18 cellular contexts compared by ENCODE assay signal in genomic region chr1:109479311-109479710, GRCh38. TPM values are rescaled to one million over a fixed set of nuclear protein-coding genes. Genes with fewer than 3 reads are reported as not detected.
DNase-seq lines count a peak whose midpoint lies in the region; ATAC-seq and TF ChIP-seq lines count a peak whose summit lies in the region.
"Had no signal": no experiment of that assay in that cellular context is flagged by ENCODE, and none has a peak within 500 bp of the region (broad histone marks: within the 10 kb centered on the region; RNA-seq: fewer than 3 reads in every experiment).

No MANE protein-coding gene starts in this region.

- H3K27me3 Mint-ChIP-seq in H9 (ENCODE audit: low read depth) (peaks cover 42% of the 10 kb centered on the region), endodermal cell (ENCODE audit: insufficient read depth) (peaks cover 16% of the 10 kb centered on the region), Calu3 (ENCODE audit: unreplicated experiment) (peaks cover 92% of the 10 kb centered on the region)
- H3K27me3 Mint-ChIP-seq in dendritic cell treated with granulocyte-macrophage colony-stimulating factor and Interleukin-4, amounts not matched to agents 40 ng/mL and 50 ng/mL, for 4 days = peaks cover 56% of the 10 kb centered on the region

- no peaks in the 10 kb centered on the region for H3K79me1 ChIP-seq in H9 (ENCODE audit: insufficient read depth, low read depth, low read length, poor library complexity, severe bottlenecking)

- H3K79me2 ChIP-seq in H9 (ENCODE audit: insufficient read depth, low read length) = no peaks in the 10 kb centered on the region

- no CpG with 5 or more reads among the region's 5 CpGs for WGBS in H9 (ENCODE audit: extremely low coverage, insufficient read length, low lambda C conversion rate)
- 61 to 75% (median 71%) methylated on average over 5 of the region's 5 CpGs for WGBS in stomach, 5 donors
- 80 to 81% methylated on average over 5 of the region's 5 CpGs for WGBS in endodermal cell (ENCODE audit: insufficient coverage in 1 of 2, insufficient read length in 1 of 2), 2 experiments

- TF ChIP-seq EP300 in stomach (IDR thresholded peaks at IDR 0.05) = no peak

- H4K5ac ChIP-seq in H9 (ENCODE audit: insufficient read length, low read depth, low read length) = no peak overlapping the region

- no peak overlapping the region for H2BK12ac ChIP-seq in H9 (ENCODE audit: insufficient read length, low read depth, low read length)

- H3K27ac Mint-ChIP-seq in H9 (no peak overlapping the region), endodermal cell (no peak overlapping the region), Calu3 (ENCODE audit: unreplicated experiment) (no peak overlapping the region)
- H3K27ac Mint-ChIP-seq in dendritic cell treated with granulocyte-macrophage colony-stimulating factor and Interleukin-4, amounts not matched to agents 40 ng/mL and 50 ng/mL, for 4 days = peak overlapping the region; percentile 25
- H3K27ac Mint-ChIP-seq: CD4-positive, CD25-positive, alpha-beta regulatory T cell; CD8-positive, alpha-beta memory T cell; GM23338 had no signal

- H3K4me2 ChIP-seq in H9 (ENCODE audit: insufficient read depth, insufficient read length, low read length) = no peak overlapping the region
- H3K4me2 ChIP-seq: GM23338 had no signal

- H3K9me3 ChIP-seq in H9 (ENCODE audit: control insufficient read depth, low read depth, low read length) (no peaks in the 10 kb centered on the region), stomach (no peaks in the 10 kb centered on the region), upper lobe of right lung (no peaks in the 10 kb centered on the region), endodermal cell (ENCODE audit: control insufficient read depth, low read length) (no peaks in the 10 kb centered on the region)
- H3K9me3 ChIP-seq: BE2C, HAP-1 had no signal

- H2AK5ac ChIP-seq in H9 (ENCODE audit: insufficient read length, low read length) = no peak overlapping the region

- no peak overlapping the region for H2BK15ac ChIP-seq in H9 (ENCODE audit: low read depth, low read length)

- H3K27ac ChIP-seq in H9 (ENCODE audit: insufficient read length, low read depth, low read length) (no peak overlapping the region), stomach (no peak overlapping the region), upper lobe of right lung (no peak overlapping the region), endodermal cell (ENCODE audit: low read depth, low read length) (no peak overlapping the region)

- no peak overlapping the region for H3K4ac ChIP-seq in H9 (ENCODE audit: low read depth, low read length)

- H3K36me3 Mint-ChIP-seq in H9 (ENCODE audit: insufficient read depth in 1 of 3, low read depth in 3 of 3) (no peaks in the 10 kb centered on the region; a peak in 1 of 7 replicates), endodermal cell (ENCODE audit: low read depth) (no peaks in the 10 kb centered on the region), Calu3 (ENCODE audit: insufficient read depth, unreplicated experiment) (peaks cover 14% of the 10 kb centered on the region)
- no peaks in the 10 kb centered on the region for H3K36me3 Mint-ChIP-seq in dendritic cell treated with granulocyte-macrophage colony-stimulating factor and Interleukin-4, amounts not matched to agents 40 ng/mL and 50 ng/mL, for 4 days (ENCODE audit: low read depth)
- H3K36me3 Mint-ChIP-seq: CD4-positive, CD25-positive, alpha-beta regulatory T cell; IgD-negative memory B cell had no signal

- H3K56ac ChIP-seq in H9 (ENCODE audit: insufficient read length, low read depth, low read length) = no peak overlapping the region

- no peak overlapping the region for H3T11ph ChIP-seq in H9 (ENCODE audit: low read length)

- no peak overlapping the region for H4K91ac ChIP-seq in H9 (ENCODE audit: insufficient read length, low read depth, low read length)

- H3K4me3 Mint-ChIP-seq in H9 = no peak overlapping the region
- H3K4me3 Mint-ChIP-seq in dendritic cell treated with granulocyte-macrophage colony-stimulating factor and Interleukin-4, amounts not matched to agents 40 ng/mL and 50 ng/mL, for 4 days = no peak overlapping the region
- no peak overlapping the region for H3K4me3 Mint-ChIP-seq in endodermal cell
- H3K4me3 Mint-ChIP-seq in Calu3 (ENCODE audit: low read depth, unreplicated experiment) = no peak overlapping the region
- H3K4me3 Mint-ChIP-seq: GM23338 had no signal

- H4K8ac ChIP-seq in H9 (replicated peaks; ENCODE audit: insufficient read length, low read depth, low read length) = no peak overlapping the region

- intact Hi-C loops in dendritic cell treated with granulocyte-macrophage colony-stimulating factor and Interleukin-4, amounts not matched to agents 40 ng/mL and 50 ng/mL, for 4 days (cut with micrococcal nuclease) = no loop called here
- intact Hi-C loops in stomach (cut with DNase I; ENCODE audit: low total_unique reads) (no loop called here), upper lobe of right lung (cut with DNase I) (no loop called here), Calu3 (cut with micrococcal nuclease; ENCODE audit: unreplicated experiment) (no loop called here)

- H2BK120ac ChIP-seq in H9 (ENCODE audit: low read depth, low read length, poor library complexity, severe bottlenecking) = no peak overlapping the region

- no peak overlapping the region for H3K18ac ChIP-seq in H9 (ENCODE audit: insufficient read length, low read depth, low read length)

- H3K9me3 Mint-ChIP-seq in H9 = no peaks in the 10 kb centered on the region; a peak in 1 of 5 replicates
- H3K9me3 Mint-ChIP-seq in dendritic cell treated with granulocyte-macrophage colony-stimulating factor and Interleukin-4, amounts not matched to agents 40 ng/mL and 50 ng/mL, for 4 days = no peaks in the 10 kb centered on the region
- H3K9me3 Mint-ChIP-seq in endodermal cell = no peaks in the 10 kb centered on the region
- H3K9me3 Mint-ChIP-seq in Calu3 (ENCODE audit: low read depth, unreplicated experiment) = no peaks in the 10 kb centered on the region
- H3K9me3 Mint-ChIP-seq: CD8-positive, alpha-beta memory T cell; GM23338; IgD-negative memory B cell had no signal

- H3K27me3 ChIP-seq in H7 (ENCODE audit: control insufficient read depth, insufficient read depth, low read length) = peaks cover 3% of the 10 kb centered on the region; the same call in 1 of the 2 replicates
- H3K27me3 ChIP-seq in H9 (ENCODE audit: insufficient read depth, low read length) = 0 out of 2 replicates have a peak, but pooled peaks cover 2% of the 10 kb centered on the region
- H3K27me3 ChIP-seq in stomach = no peaks in the 10 kb centered on the region
- H3K27me3 ChIP-seq in upper lobe of right lung = no peaks in the 10 kb centered on the region
- peaks cover 23% of the 10 kb centered on the region for H3K27me3 ChIP-seq in endodermal cell (ENCODE audit: control insufficient read depth, insufficient read depth, low read length, poor library complexity, severe bottlenecking)

- no peak overlapping the region for H3K23ac ChIP-seq in H9 (ENCODE audit: insufficient read length, low read depth, low read length)

- no peaks in the 10 kb centered on the region for H4K20me1 ChIP-seq in H9 (ENCODE audit: control insufficient read depth, insufficient read depth, insufficient read length)

- no peak for TF ChIP-seq POLR2A in stomach (IDR thresholded peaks at IDR 0.05)

- H3K4me1 Mint-ChIP-seq in H9 (peaks cover 15% of the 10 kb centered on the region in 2 experiments), endodermal cell (peaks cover 16% of the 10 kb centered on the region), Calu3 (ENCODE audit: low read depth, unreplicated experiment) (no peaks in the 10 kb centered on the region)
- H3K4me1 Mint-ChIP-seq in dendritic cell treated with granulocyte-macrophage colony-stimulating factor and Interleukin-4, amounts not matched to agents 40 ng/mL and 50 ng/mL, for 4 days (ENCODE audit: low read depth) = peaks cover 36% of the 10 kb centered on the region

- H3K23me2 ChIP-seq in H9 (ENCODE audit: insufficient read length, low read depth, low read length, poor library complexity, severe bottlenecking) = peaks cover 8% of the 10 kb centered on the region

- no peak overlapping the region for H3K14ac ChIP-seq in H9 (ENCODE audit: insufficient read depth, low read length)

- BruUV-seq in Calu3 (replicated peaks; lab: Mats Ljungman, UMichigan) = no TSS peak

- H2BK20ac ChIP-seq in H9 (ENCODE audit: low read depth, low read length, poor library complexity, severe bottlenecking) = no peak overlapping the region

- H3K4me3 ChIP-seq in H7 (ENCODE audit: insufficient read depth, low read depth, low read length) = no peak overlapping the region
- no peak overlapping the region for H3K4me3 ChIP-seq in stomach
- no peak overlapping the region for H3K4me3 ChIP-seq in upper lobe of right lung
- no peak overlapping the region for H3K4me3 ChIP-seq in endodermal cell (ENCODE audit: low read length)
- H3K4me3 ChIP-seq: GM23338, HAP-1 had no signal

- H3K4me1 ChIP-seq in H9 (ENCODE audit: insufficient read depth, low read length) (no peaks in the 10 kb centered on the region), stomach (peaks cover 2 to 13% (median 10%) of the 10 kb centered on the region in 4 donors), upper lobe of right lung (peaks cover 4% of the 10 kb centered on the region), endodermal cell (ENCODE audit: control insufficient read depth, insufficient read depth, low read length) (peaks cover 6% of the 10 kb centered on the region)
- H3K4me1 ChIP-seq: BE2C had no signal

- DNase-seq in H7 (peak; percentile 28), H9 (peak; percentile 24), stomach (peak; percentile 15), upper lobe of right lung (no peak), endodermal cell (no peak), Calu3 (no peak)
- DNase-seq: BE2C, C1 segment of cervical spinal cord, COR-L47, DMS153, DMS79, GDM1 had no signal

- no peak for ATAC-seq in upper lobe of right lung

- H3K36me3 ChIP-seq in H7 (replicated peaks; ENCODE audit: control insufficient read depth, insufficient read depth, low read length) (no peaks in the 10 kb centered on the region), stomach (peaks cover 0 to 42% (median 2%) of the 10 kb centered on the region in 4 donors), upper lobe of right lung (no peaks in the 10 kb centered on the region), endodermal cell (ENCODE audit: control insufficient read depth, insufficient read depth, low read length) (no peaks in the 10 kb centered on the region)
- H3K36me3 ChIP-seq: BE2C, HAP-1 had no signal

- no peak overlapping the region for H2AFZ ChIP-seq in H9 (ENCODE audit: low read length)
- H2AFZ ChIP-seq: GM23338 had no signal

- CTCF ChIA-PET in Calu3 (lab: Charles Lee) = no interaction called here

- H2BK5ac ChIP-seq in H9 (ENCODE audit: insufficient read length, low read length) = no peak overlapping the region

- H3K9ac ChIP-seq in H9 (ENCODE audit: extremely low read depth, insufficient read length, low read length) (no peak overlapping the region), endodermal cell (ENCODE audit: extremely low read depth, low read length, poor library complexity, severe bottlenecking) (no peak overlapping the region)

- TF ChIP-seq CTCF in H9 (conservative IDR thresholded peaks at IDR 0.05) = no peak
- no peak for TF ChIP-seq CTCF in stomach (IDR thresholded peaks at IDR 0.05)
- TF ChIP-seq CTCF in upper lobe of right lung (IDR thresholded peaks at IDR 0.05) = no peak
- TF ChIP-seq CTCF in endodermal cell (conservative IDR thresholded peaks at IDR 0.05) = no peak
- TF ChIP-seq CTCF in Calu3 (IDR thresholded peaks at IDR 0.05; ENCODE audit: unreplicated experiment) = no peak

RNA-seq across cellular contexts. Expression of gene ATXN7L2, which starts 4.4 kb away (rescaled TPM):
- total RNA-seq in H7 (2014; rRNA removed; shearing (Covaris generic)) = 9.6 and 9.9 TPM in 2 replicates
- total RNA-seq in H9 (2021) = 17.3 TPM in 2 replicates
- 1 to 10 TPM in 3 of 5 donors, under 1 TPM in 1, not detected in 1; 0.29 to 5.1 (median 2.6) TPM for total RNA-seq in stomach
- 1 to 10 TPM in 2 of 3 donors, under 1 TPM in 1; 0.76 to 6.3 (median 5.2) TPM for polyA plus RNA-seq in stomach
- total RNA-seq in upper lobe of right lung = 4.6 TPM
- total RNA-seq in endodermal cell = 1 to 10 TPM; 5.1 to 6.1 TPM
- 13.4 TPM for polyA plus RNA-seq in endodermal cell (2013, experiment 1 of 2)
- polyA plus RNA-seq in endodermal cell (2013, experiment 2 of 2) = 9.5 TPM
- total RNA-seq in Calu3 (2022) = 4.3 and 4.5 TPM in 2 replicates

RNA-seq across cellular contexts. Expression of gene SYPL2, which starts 13.0 kb away (rescaled TPM):
- total RNA-seq in H7 (2014; rRNA removed; shearing (Covaris generic)) = 1.1 and 4.4 TPM in 2 replicates
- total RNA-seq in H9 (2021) = 2.5 and 2.6 TPM in 2 replicates
- total RNA-seq in stomach = under 1 TPM in 2 of 5 donors, not detected in 3; 0.45 to 0.58 TPM
- 1 to 10 TPM in 1 of 3 donors, under 1 TPM in 2; 0.50 to 1.0 (median 0.61) TPM for polyA plus RNA-seq in stomach
- total RNA-seq in upper lobe of right lung = 3.1 TPM
- total RNA-seq in endodermal cell = under 1 TPM in 1 of 2 donors, not detected in 1; 0.64 TPM
- polyA plus RNA-seq in endodermal cell (2013, experiment 1 of 2) = 0.25 TPM
- polyA plus RNA-seq in endodermal cell (2013, experiment 2 of 2) = 0.08 TPM
- 0.20 TPM in 1 of 2 replicates, not detected in the other for total RNA-seq in Calu3 (2022)
- total RNA-seq: CD4-positive, CD25-positive, alpha-beta regulatory T cell had no signal
- polyA plus RNA-seq: CD4-positive, CD25-positive, alpha-beta regulatory T cell; IgD-negative memory B cell had no signal

RNA-seq across cellular contexts. Expression of gene CYB561D1, which starts 14.6 kb away (rescaled TPM):
- total RNA-seq in H7 (2014; rRNA removed; shearing (Covaris generic)) = 3.1 and 4.2 TPM in 2 replicates
- total RNA-seq in H9 (2021) = 6.5 and 6.7 TPM in 2 replicates
- 1 to 10 TPM; 1.8 to 6.4 (median 2.3) TPM for total RNA-seq in stomach
- polyA plus RNA-seq in stomach = 1 to 10 TPM; 1.8 to 4.4 (median 4.1) TPM
- total RNA-seq in upper lobe of right lung = 13.1 TPM
- 1 to 10 TPM; 4.8 to 6.5 TPM for total RNA-seq in endodermal cell
- polyA plus RNA-seq in endodermal cell (2013, experiment 1 of 2) = 6.7 TPM
- polyA plus RNA-seq in endodermal cell (2013, experiment 2 of 2) = 6.3 TPM
- total RNA-seq in Calu3 (2022) = 9.0 and 9.6 TPM in 2 replicates

RNA-seq across cellular contexts. Expression of gene AMIGO1, which starts 30.2 kb away (rescaled TPM):
- 1.1 and 1.9 TPM in 2 replicates for total RNA-seq in H7 (2014; rRNA removed; shearing (Covaris generic))
- 3.6 and 4.1 TPM in 2 replicates for total RNA-seq in H9 (2021)
- 10 to 100 TPM in 1 of 5 donors, 1 to 10 TPM in 4; 1.7 to 25.7 (median 3.5) TPM for total RNA-seq in stomach
- polyA plus RNA-seq in stomach = 1 to 10 TPM; 1.3 to 1.8 (median 1.7) TPM
- total RNA-seq in upper lobe of right lung = 13.3 TPM
- 1 to 10 TPM; 2.4 to 2.7 TPM for total RNA-seq in endodermal cell
- polyA plus RNA-seq in endodermal cell (2013, experiment 1 of 2) = 5.0 TPM
- polyA plus RNA-seq in endodermal cell (2013, experiment 2 of 2) = 4.6 TPM
- 1.3 and 1.5 TPM in 2 replicates for total RNA-seq in Calu3 (2022)

RNA-seq across cellular contexts. Expression of gene PSMA5, which starts 53.1 kb away (rescaled TPM):
- total RNA-seq in H7 (2014; rRNA removed; shearing (Covaris generic)) = 141 and 142 TPM in 2 replicates
- total RNA-seq in H9 (2021) (133 and 136 TPM in 2 replicates), stomach (10 to 100 TPM in 3 of 5 donors, 1 to 10 TPM in 2; 5.3 to 39.3 (median 11.3) TPM), upper lobe of right lung (67.8 TPM), endodermal cell (100 to 1,000 TPM; 117 to 122 TPM), Calu3 (2022) (108 and 121 TPM in 2 replicates)
- 10 to 100 TPM; 44.7 to 84.2 (median 50.6) TPM for polyA plus RNA-seq in stomach
- 64.3 TPM for polyA plus RNA-seq in endodermal cell (2013, experiment 1 of 2)
- 64.0 TPM for polyA plus RNA-seq in endodermal cell (2013, experiment 2 of 2)

Comparison
In these comparisons a context has a peak if more than half of its experiments do, and no peak if none do; other contexts are left out.
1. DNase-seq: peak in H7 (single experiment), H9 (single experiment) and stomach (single experiment); none in upper lobe of right lung (single experiment), endodermal cell (single experiment) and Calu3 (single experiment).